8 cellular contexts compared by ENCODE assay signal in the genomic region with DNA sequence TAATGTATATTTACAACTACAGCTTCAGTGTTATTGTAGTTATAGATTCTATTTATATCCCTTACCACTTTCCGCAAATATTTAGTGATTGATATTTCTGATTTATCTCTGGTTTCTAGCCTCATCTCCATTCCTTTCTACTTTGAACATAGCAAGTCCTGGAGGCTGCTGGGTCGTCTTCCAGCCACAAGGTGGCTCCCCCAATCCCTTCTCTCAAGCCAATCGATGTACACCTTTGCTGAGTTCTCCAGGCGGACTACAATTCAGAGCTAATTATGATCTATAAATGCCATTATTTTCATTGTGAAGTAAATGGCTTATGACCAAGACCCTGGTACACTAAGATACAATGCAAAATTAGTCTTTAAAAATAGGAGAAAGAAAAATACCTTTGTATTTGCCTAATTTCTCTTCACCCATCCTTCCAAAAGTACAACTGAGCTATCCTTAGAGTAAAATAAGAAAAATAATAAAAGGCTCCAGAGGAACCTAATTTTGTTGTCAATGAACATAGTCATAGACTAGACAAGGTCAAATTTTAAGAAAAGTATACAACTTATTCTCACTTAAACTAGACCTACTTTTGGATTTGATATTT.
DNase-seq lines count a peak whose midpoint lies in the region; ATAC-seq and TF ChIP-seq lines count a peak whose summit lies in the region.

No MANE protein-coding gene starts in this region.

- H3K27ac Mint-ChIP-seq in stimulated activated effector memory CD8-positive, alpha-beta T cell treated with anti-CD3 and anti-CD28 coated beads, Interleukin-12 subunit alpha, Interleukin-12 subunit beta, amount 100 ng/mL, for 72 hours: no peak overlapping the region

- H3K4me3 Mint-ChIP-seq in stimulated activated effector memory CD8-positive, alpha-beta T cell treated with anti-CD3 and anti-CD28 coated beads, Interleukin-12 subunit alpha, Interleukin-12 subunit beta, amount 100 ng/mL, for 72 hours: no peak overlapping the region

- peaks cover 13% of the 10 kb centered on the region for H3K4me1 Mint-ChIP-seq in stimulated activated effector memory CD8-positive, alpha-beta T cell treated with anti-CD3 and anti-CD28 coated beads, Interleukin-12 subunit alpha, Interleukin-12 subunit beta, amount 100 ng/mL, for 72 hours

- H3K4me3 ChIP-seq in WI38 (ENCODE audit: low read depth, low read length): no peak overlapping the region

- TF ChIP-seq CTCF in WI38 (IDR thresholded peaks at IDR 0.05; ENCODE audit: low read depth, low read length): peak; percentile 89

- no peaks in the 10 kb centered on the region for H3K9me3 Mint-ChIP-seq in stimulated activated effector memory CD8-positive, alpha-beta T cell treated with anti-CD3 and anti-CD28 coated beads, Interleukin-12 subunit alpha, Interleukin-12 subunit beta, amount 100 ng/mL, for 72 hours

- peak; percentile 66 for ATAC-seq in stimulated activated effector memory CD8-positive, alpha-beta T cell treated with anti-CD3 and anti-CD28 coated beads, Interleukin-12 subunit alpha, Interleukin-12 subunit beta, amount 100 ng/mL, for 72 hours
- ATAC-seq in HG02759 (IDR thresholded peaks at IDR 0.05; ENCODE audit: unreplicated experiment): no peak

- peaks cover 5% of the 10 kb centered on the region for H3K36me3 Mint-ChIP-seq in stimulated activated effector memory CD8-positive, alpha-beta T cell treated with anti-CD3 and anti-CD28 coated beads, Interleukin-12 subunit alpha, Interleukin-12 subunit beta, amount 100 ng/mL, for 72 hours

- peak in 3 of 4 experiments; percentile 5 to 12 (median 10) for DNase-seq in activated CD4-positive, CD25-positive, alpha-beta regulatory T cell (lab: John Stamatoyannopoulos, UW)
- no peak for DNase-seq in activated CD4-positive, CD25-positive, alpha-beta regulatory T cell treated with anti-CD3 and anti-CD28 coated beads, Interleukin-2, amount 50 U/mL, for 72 hours
- peak; percentile 9 to 43 for DNase-seq in NCI-H1930 (lab: John Stamatoyannopoulos, UW)
- DNase-seq in dermis microvascular lymphatic vessel endothelial cell (ENCODE audit: low read depth in 2 of 2): peak; percentile 29 to 74
- peak; percentile 48 for DNase-seq in medulla oblongata (ENCODE audit: extremely low spot score)
- no peak for DNase-seq in stimulated activated effector memory CD8-positive, alpha-beta T cell treated with anti-CD3 and anti-CD28 coated beads, Interleukin-12 subunit alpha, Interleukin-12 subunit beta, amount 100 ng/mL, for 72 hours (ENCODE audit: low spot score in 2 of 2)

Comparison
In these comparisons a context has a peak if more than half of its experiments do, and no peak if none do; other contexts are left out.
1. DNase-seq: peak in activated CD4-positive, CD25-positive, alpha-beta regulatory T cell (3 of 4), NCI-H1930 (2 of 2), dermis microvascular lymphatic vessel endothelial cell (2 of 2) and medulla oblongata (single experiment); none in activated CD4-positive, CD25-positive, alpha-beta regulatory T cell treated with anti-CD3 and anti-CD28 coated beads, Interleukin-2, amount 50 U/mL, for 72 hours (single experiment) and stimulated activated effector memory CD8-positive, alpha-beta T cell treated with anti-CD3 and anti-CD28 coated beads, Interleukin-12 subunit alpha, Interleukin-12 subunit beta, amount 100 ng/mL, for 72 hours (0 of 2).